Comparison of ENCODE assay signal across 23 cellular contexts in the genomic region with DNA sequence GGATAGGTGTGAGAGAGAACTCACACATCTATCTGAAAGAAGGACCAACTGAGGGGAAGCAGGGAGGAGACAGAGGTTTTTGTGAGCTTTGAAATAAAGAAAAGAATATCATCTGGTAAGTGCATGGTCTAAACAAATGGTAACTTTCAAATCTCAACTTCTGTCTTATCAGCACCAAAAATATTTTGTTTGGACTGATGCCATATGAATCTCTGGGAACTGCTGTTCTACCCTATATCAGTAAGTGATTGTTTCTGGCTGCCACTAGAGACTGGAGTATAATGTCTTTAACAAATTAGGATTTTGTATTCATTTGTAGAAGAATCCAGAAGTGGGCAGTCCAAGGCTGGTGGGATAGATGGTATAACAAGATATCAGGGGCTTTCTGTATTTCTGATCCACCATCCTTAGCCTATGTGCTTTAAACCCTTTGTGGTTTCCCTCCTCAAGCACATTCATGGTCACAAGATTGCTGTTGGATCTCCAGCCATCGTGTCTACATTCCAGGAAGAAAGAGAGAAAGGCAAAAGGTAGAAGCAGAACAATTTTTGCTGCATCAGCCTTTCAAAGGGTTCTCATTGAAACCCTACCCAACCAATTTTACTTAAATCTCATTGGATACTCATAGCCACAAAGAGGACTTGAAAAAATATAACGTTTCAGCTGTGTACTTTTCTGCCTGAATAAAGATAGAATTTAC. TPM values are rescaled to one million over a fixed set of nuclear protein-coding genes. Genes with fewer than 3 reads are reported as not detected.
A peak's percentile ranks its signal among the peaks of the same experiment; 100 is the strongest.
DNase-seq lines count a peak whose midpoint lies in the region; ATAC-seq and TF ChIP-seq lines count a peak whose summit lies in the region.
"Had no signal": no experiment of that assay in that cellular context is flagged by ENCODE, and none has a peak within 500 bp of the region (broad histone marks: within the 10 kb centered on the region; RNA-seq: fewer than 3 reads in every experiment).

No MANE protein-coding gene starts in this region.

- peaks cover 27% of the 10 kb centered on the region for H3K9me3 ChIP-seq in left ventricle myocardium inferior (replicated peaks)
- peaks cover 0 to 16% (median 6%) of the 10 kb centered on the region in 12 donors for H3K9me3 ChIP-seq in heart left ventricle
- H3K9me3 ChIP-seq in fibroblast of lung (ENCODE audit: control insufficient read depth, insufficient read depth, low read depth, low read length): no peaks in the 10 kb centered on the region
- H3K9me3 ChIP-seq: HAP-1, SJSA1 had no signal

- no peaks in the 10 kb centered on the region for H3K27me3 ChIP-seq in left ventricle myocardium inferior (ENCODE audit: low read depth)
- H3K27me3 ChIP-seq in heart left ventricle: no peaks in the 10 kb centered on the region
- H3K27me3 ChIP-seq in fibroblast of lung (ENCODE audit: control insufficient read depth, insufficient read depth, low read length): no peaks in the 10 kb centered on the region
- H3K27me3 ChIP-seq: SJSA1 had no signal

- H3K4me1 ChIP-seq in left ventricle myocardium inferior (no peaks in the 10 kb centered on the region), heart left ventricle (peaks cover 0 to 6% (median 0%) of the 10 kb centered on the region in 12 donors), fibroblast of lung (ENCODE audit: control insufficient read depth, extremely low read depth, insufficient read depth, low read length) (no peaks in the 10 kb centered on the region)
- H3K4me1 ChIP-seq: HAP-1, SJSA1 had no signal

- no peaks in the 10 kb centered on the region for H3K79me2 ChIP-seq in fibroblast of lung (ENCODE audit: control insufficient read depth, insufficient read depth, low read length)

- H2AFZ ChIP-seq in fibroblast of lung (ENCODE audit: low read length): no peak overlapping the region
- H2AFZ ChIP-seq: GM23248, PC-9 had no signal

- WGBS in heart left ventricle, 4 donors: 45 to 81% (median 65%) methylated on average over 2 of the region's 2 CpGs

- H3K27ac ChIP-seq in left ventricle myocardium inferior (replicated peaks) (peak overlapping the region; percentile 32), heart left ventricle (no peak overlapping the region), fibroblast of lung (ENCODE audit: insufficient read depth, low read length) (no peak overlapping the region)
- H3K27ac ChIP-seq: GM23248, PC-9, SJSA1 had no signal

- no peak for DNase-seq in left ventricle myocardium inferior
- no peak for DNase-seq in heart left ventricle
- DNase-seq in amniotic epithelial cell (ENCODE audit: low read depth): peak; percentile 20
- DNase-seq in fibroblast of lung (ENCODE audit: low read depth in 2 of 2): peak; percentile 39 to 79
- DNase-seq in non-pigmented ciliary epithelial cell (ENCODE audit: low read depth): peak; percentile 42
- DNase-seq in stimulated activated CD4-positive, alpha-beta T cell treated with anti-CD3 and anti-CD28 coated beads, Interleukin-1b, Interleukin-23, amount 100 ng/mL, for 48 hours: no peak
- no peak for DNase-seq in kidney tubule cell (ENCODE audit: low spot score)
- DNase-seq in activated effector memory CD4-positive, alpha-beta T cell treated with Interleukin-2 at 50 U/mL for 16 hours: no peak
- DNase-seq: Calu3; CD8-positive, alpha-beta T cell; EL; GM23248; KBM-7; MV-4-11; NCI-H1436; NCI-H1930; NCI-H345; NCI-H526; PC-9 had no signal

- no peak for TF ChIP-seq POLR2A in heart left ventricle (IDR thresholded peaks at IDR 0.05)

- H3K9ac ChIP-seq in fibroblast of lung (ENCODE audit: insufficient read depth, low read length): no peak overlapping the region
- H3K9ac ChIP-seq: GM23248 had no signal

- intact Hi-C loops in left ventricle myocardium inferior (cut with micrococcal nuclease): no loop called here
- intact Hi-C loops in heart left ventricle (cut with DNase I): no loop called here

- no peaks in the 10 kb centered on the region for H4K20me1 ChIP-seq in fibroblast of lung (ENCODE audit: control insufficient read depth, extremely low read depth, insufficient read depth, low read length)

- H3K4me3 ChIP-seq in left ventricle myocardium inferior (no peak overlapping the region), heart left ventricle (no peak overlapping the region), fibroblast of lung (replicated peaks in 1 of 4; ENCODE audit: control extremely low read depth in 1 of 4, insufficient read depth in 1 of 4, low read depth in 3 of 4, low read length in 4 of 4) (no peak overlapping the region)
- H3K4me3 ChIP-seq: GM12878, GM23248, HAP-1, PC-9, SJSA1 had no signal

- H3K4me2 ChIP-seq in fibroblast of lung (ENCODE audit: extremely low read depth, insufficient read depth, low read length): no peak overlapping the region
- H3K4me2 ChIP-seq: PC-9 had no signal

- H3K36me3 ChIP-seq in left ventricle myocardium inferior (no peaks in the 10 kb centered on the region), heart left ventricle (no peaks in the 10 kb centered on the region), fibroblast of lung (ENCODE audit: control insufficient read depth, insufficient read depth, low read length) (no peaks in the 10 kb centered on the region)
- H3K36me3 ChIP-seq: HAP-1, SJSA1 had no signal

- no peak for ATAC-seq in heart left ventricle
- ATAC-seq: CD8-positive, alpha-beta T cell; GM12878 had no signal

- TF ChIP-seq CTCF in left ventricle myocardium inferior (IDR thresholded peaks at IDR 0.05; ENCODE audit: borderline replicate concordance): no peak
- no peak for TF ChIP-seq CTCF in heart left ventricle (IDR thresholded peaks at IDR 0.05)
- no peak for TF ChIP-seq CTCF in fibroblast of lung (conservative IDR thresholded peaks at IDR 0.05 in 1 of 2, IDR thresholded peaks at IDR 0.05 in 1 of 2; ENCODE audit: low read depth in 1 of 2, low read length in 2 of 2)

RNA-seq across cellular contexts. Expression of gene HEPHL1, which starts 4.7 kb away (rescaled TPM):
- total RNA-seq in left ventricle myocardium inferior: not detected
- total RNA-seq in heart left ventricle: under 1 TPM in 1 of 9 donors, not detected in 8; 0.07 TPM
- not detected for polyA plus RNA-seq in heart left ventricle
- total RNA-seq in fibroblast of lung: not detected in 2 replicates
- 0.01 TPM in 1 of 2 replicates, not detected in the other for polyA plus RNA-seq in fibroblast of lung
- polyA plus RNA-seq in fibroblast of lung (2012): not detected in 2 replicates
- polyA minus RNA-seq in fibroblast of lung (ENCODE audit: low replicate concordance): not detected in 2 replicates
- total RNA-seq: Calu3; CD8-positive, alpha-beta T cell; GM12878; GM23248; PC-9; SJSA1 had no signal
- polyA plus RNA-seq: BJ, GM23248 had no signal

Comparison
In these comparisons a context has a peak if more than half of its experiments do, and no peak if none do; other contexts are left out.
1. DNase-seq: peak in amniotic epithelial cell (single experiment), fibroblast of lung (2 of 2) and non-pigmented ciliary epithelial cell (single experiment); none in left ventricle myocardium inferior (single experiment), heart left ventricle (0 of 5), stimulated activated CD4-positive, alpha-beta T cell treated with anti-CD3 and anti-CD28 coated beads, Interleukin-1b, Interleukin-23, amount 100 ng/mL, for 48 hours (single experiment), kidney tubule cell (single experiment) and activated effector memory CD4-positive, alpha-beta T cell treated with Interleukin-2 at 50 U/mL for 16 hours (single experiment).